ENCODE assay signal across 16 cellular contexts in genomic region chr11:45901646-45902045, GRCh38.
DNase-seq lines count a peak whose midpoint lies in the region; ATAC-seq lines count a peak whose summit lies in the region.
"Had no signal": no experiment of that assay in that cellular context is flagged by ENCODE, and none has a peak within 500 bp of the region (broad histone marks: within the 10 kb centered on the region; RNA-seq: fewer than 3 reads in every experiment).

No MANE protein-coding gene starts in this region.

- H3K4me3 Mint-ChIP-seq in stimulated activated naive B cell treated with anti-CD40 and anti-IgM and Interleukin-4, amounts not matched to agents 10 μg/mL and 1 μg/mL and 100 μg/mL, for 72 hours, result peak overlapping the region in 1 of 2 donors; percentile 26
- H3K4me3 Mint-ChIP-seq: activated naive CD4-positive, alpha-beta T cell treated with anti-CD3 and anti-CD28 coated beads, Interleukin-2, amount 50 U/mL, for 24 hours had no signal

- DNase-seq in HUDEP-2 (lab: John Stamatoyannopoulos, UW; ENCODE audit: unreplicated experiment in 76 of 76) (peak in 55 of 76 experiments; percentile 6 to 71 (median 41)), cerebellar cortex (ENCODE audit: low spot score) (peak; percentile 49), middle frontal gyrus (ENCODE audit: extremely low spot score, low spot score) (peak; percentile 55), NCI-H1092 (lab: John Stamatoyannopoulos, UW) (no peak)
- no peak for DNase-seq in stimulated activated naive B cell treated with anti-CD40 and anti-IgM and Interleukin-4, amounts not matched to agents 10 μg/mL and 1 μg/mL and 100 μg/mL, for 72 hours
- DNase-seq in activated effector memory CD4-positive, alpha-beta T cell treated with Interleukin-2 at 50 U/mL for 16 hours, result no peak
- DNase-seq in activated naive CD4-positive, alpha-beta T cell (lab: John Stamatoyannopoulos, UW), result no peak
- no peak for DNase-seq in stimulated activated naive CD8-positive, alpha-beta T cell treated with anti-CD3 and anti-CD28 coated beads, Interleukin-15, Interleukin-2, amounts not matched to agents 100 U/mL and 50 U/mL, for 24 hours
- DNase-seq: activated CD4-positive, alpha-beta T cell treated with anti-CD3 and anti-CD28 coated beads for 48 hours; natural killer cell; NCI-H1436; NCI-H2227 treated with DMSO at 0.1 percent for 48 hours; upper lobe of right lung had no signal

- H3K9me3 Mint-ChIP-seq in stimulated activated naive B cell treated with anti-CD40 and anti-IgM and Interleukin-4, amounts not matched to agents 10 μg/mL and 1 μg/mL and 100 μg/mL, for 72 hours, result no peaks in the 10 kb centered on the region
- H3K9me3 Mint-ChIP-seq: activated naive CD4-positive, alpha-beta T cell treated with anti-CD3 and anti-CD28 coated beads, Interleukin-2, amount 50 U/mL, for 24 hours; natural killer cell; stimulated activated effector memory CD8-positive, alpha-beta T cell treated with anti-CD3 and anti-CD28 coated beads, Interleukin-12 subunit alpha, Interleukin-12 subunit beta, amount 100 ng/mL, for 72 hours had no signal

- peaks cover 1 to 4% of the 10 kb centered on the region in 2 donors for H3K36me3 Mint-ChIP-seq in stimulated activated naive B cell treated with anti-CD40 and anti-IgM and Interleukin-4, amounts not matched to agents 10 μg/mL and 1 μg/mL and 100 μg/mL, for 72 hours
- H3K36me3 Mint-ChIP-seq: natural killer cell had no signal

- no peak for ATAC-seq in stimulated activated naive B cell treated with anti-CD40 and anti-IgM and Interleukin-4, amounts not matched to agents 10 μg/mL and 1 μg/mL and 100 μg/mL, for 72 hours (replicated peaks)
- ATAC-seq in stimulated activated naive CD8-positive, alpha-beta T cell treated with anti-CD3 and anti-CD28 coated beads, Interleukin-15, Interleukin-2, amounts not matched to agents 100 U/mL and 50 U/mL, for 24 hours, result no peak
- ATAC-seq: esophagus mucosa; natural killer cell; stimulated activated effector memory CD8-positive, alpha-beta T cell treated with anti-CD3 and anti-CD28 coated beads, Interleukin-12 subunit alpha, Interleukin-12 subunit beta, amount 100 ng/mL, for 72 hours; upper lobe of right lung had no signal

- peaks cover 15 to 28% of the 10 kb centered on the region in 2 donors for H3K4me1 Mint-ChIP-seq in stimulated activated naive B cell treated with anti-CD40 and anti-IgM and Interleukin-4, amounts not matched to agents 10 μg/mL and 1 μg/mL and 100 μg/mL, for 72 hours

- peaks cover 4 to 25% of the 10 kb centered on the region in 2 donors for H3K27me3 Mint-ChIP-seq in stimulated activated naive B cell treated with anti-CD40 and anti-IgM and Interleukin-4, amounts not matched to agents 10 μg/mL and 1 μg/mL and 100 μg/mL, for 72 hours

- peak overlapping the region; percentile 20 for H3K27ac Mint-ChIP-seq in stimulated activated naive B cell treated with anti-CD40 and anti-IgM and Interleukin-4, amounts not matched to agents 10 μg/mL and 1 μg/mL and 100 μg/mL, for 72 hours
- H3K27ac Mint-ChIP-seq: activated naive CD4-positive, alpha-beta T cell treated with anti-CD3 and anti-CD28 coated beads, Interleukin-2, amount 50 U/mL, for 24 hours had no signal

Comparison
In these comparisons a context has a peak if more than half of its experiments do, and no peak if none do; other contexts are left out.
1. DNase-seq: peak in HUDEP-2 (55 of 76), cerebellar cortex (single experiment) and middle frontal gyrus (single experiment); none in stimulated activated naive B cell treated with anti-CD40 and anti-IgM and Interleukin-4, amounts not matched to agents 10 μg/mL and 1 μg/mL and 100 μg/mL, for 72 hours (single experiment), activated effector memory CD4-positive, alpha-beta T cell treated with Interleukin-2 at 50 U/mL for 16 hours (single experiment), NCI-H1092 (single experiment), activated naive CD4-positive, alpha-beta T cell (0 of 4) and stimulated activated naive CD8-positive, alpha-beta T cell treated with anti-CD3 and anti-CD28 coated beads, Interleukin-15, Interleukin-2, amounts not matched to agents 100 U/mL and 50 U/mL, for 24 hours (single experiment).